Comparison of ENCODE assay signal across 1 cellular context in the genomic region with DNA sequence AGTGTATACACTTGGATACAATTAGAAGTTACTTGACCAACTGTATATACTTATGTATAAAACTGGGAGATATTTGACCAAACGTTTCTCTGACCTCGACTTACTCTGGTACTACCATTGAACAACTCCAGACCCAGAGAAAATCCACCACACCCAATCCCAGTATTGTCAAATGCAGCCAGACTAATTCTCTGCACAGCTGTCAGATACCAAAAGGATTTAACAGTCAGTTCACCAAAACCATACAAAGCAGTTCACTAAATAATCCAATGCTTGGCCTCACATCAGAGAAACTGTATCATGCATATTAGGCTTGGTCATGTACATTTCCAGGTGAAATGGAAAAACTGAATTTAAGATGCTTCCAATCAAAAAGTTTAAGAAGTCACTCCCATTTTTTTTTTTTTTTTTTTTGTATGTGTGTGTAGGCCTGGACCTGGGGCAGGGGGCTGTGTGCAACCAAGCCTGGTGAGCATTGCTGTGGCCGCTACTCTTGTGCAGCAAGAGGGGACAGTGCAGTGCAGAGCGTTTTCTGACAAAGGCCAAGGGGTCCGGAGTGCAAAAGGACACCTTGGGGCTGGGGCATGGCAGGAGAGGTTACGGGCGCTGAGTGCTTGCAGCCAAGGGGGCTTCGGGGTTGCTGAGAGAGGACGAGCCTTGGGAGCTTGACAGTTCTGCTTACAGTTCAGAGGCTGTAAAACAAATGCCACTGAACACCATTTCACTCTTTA.
TF ChIP-seq lines count a peak whose summit lies in the region.

No MANE protein-coding gene starts in this region.

TF ChIP-seq in GM12878, 131 proteins besides CTCF, POLR2A, EP300 and RAD21:
- TF ChIP-seq POLR2AphosphoS2 (IDR thresholded peaks at IDR 0.05; ENCODE audit: low read depth, low read length) = no peak
- TF ChIP-seq CEBPB (IDR thresholded peaks at IDR 0.05; ENCODE audit: borderline replicate concordance in 1 of 2, low read depth in 2 of 2, low read length in 2 of 2) = no peak
- TF ChIP-seq, protein P1, sequence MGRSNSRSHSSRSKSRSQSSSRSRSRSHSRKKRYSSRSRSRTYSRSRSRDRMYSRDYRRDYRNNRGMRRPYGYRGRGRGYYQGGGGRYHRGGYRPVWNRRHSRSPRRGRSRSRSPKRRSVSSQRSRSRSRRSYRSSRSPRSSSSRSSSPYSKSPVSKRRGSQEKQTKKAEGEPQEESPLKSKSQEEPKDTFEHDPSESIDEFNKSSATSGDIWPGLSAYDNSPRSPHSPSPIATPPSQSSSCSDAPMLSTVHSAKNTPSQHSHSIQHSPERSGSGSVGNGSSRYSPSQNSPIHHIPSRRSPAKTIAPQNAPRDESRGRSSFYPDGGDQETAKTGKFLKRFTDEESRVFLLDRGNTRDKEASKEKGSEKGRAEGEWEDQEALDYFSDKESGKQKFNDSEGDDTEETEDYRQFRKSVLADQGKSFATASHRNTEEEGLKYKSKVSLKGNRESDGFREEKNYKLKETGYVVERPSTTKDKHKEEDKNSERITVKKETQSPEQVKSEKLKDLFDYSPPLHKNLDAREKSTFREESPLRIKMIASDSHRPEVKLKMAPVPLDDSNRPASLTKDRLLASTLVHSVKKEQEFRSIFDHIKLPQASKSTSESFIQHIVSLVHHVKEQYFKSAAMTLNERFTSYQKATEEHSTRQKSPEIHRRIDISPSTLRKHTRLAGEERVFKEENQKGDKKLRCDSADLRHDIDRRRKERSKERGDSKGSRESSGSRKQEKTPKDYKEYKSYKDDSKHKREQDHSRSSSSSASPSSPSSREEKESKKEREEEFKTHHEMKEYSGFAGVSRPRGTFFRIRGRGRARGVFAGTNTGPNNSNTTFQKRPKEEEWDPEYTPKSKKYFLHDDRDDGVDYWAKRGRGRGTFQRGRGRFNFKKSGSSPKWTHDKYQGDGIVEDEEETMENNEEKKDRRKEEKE (IDR thresholded peaks at IDR 0.05) = no peak
- no peak for TF ChIP-seq NR2C1 (IDR thresholded peaks at IDR 0.05)
- TF ChIP-seq EGR1 (IDR thresholded peaks at IDR 0.05; ENCODE audit: borderline replicate concordance in 1 of 2, low read depth in 2 of 2, low read length in 2 of 2) = no peak
- no peak for TF ChIP-seq ZNF384 (IDR thresholded peaks at IDR 0.05; ENCODE audit: borderline replicate concordance, low read depth, low read length)
- TF ChIP-seq, protein P2, sequence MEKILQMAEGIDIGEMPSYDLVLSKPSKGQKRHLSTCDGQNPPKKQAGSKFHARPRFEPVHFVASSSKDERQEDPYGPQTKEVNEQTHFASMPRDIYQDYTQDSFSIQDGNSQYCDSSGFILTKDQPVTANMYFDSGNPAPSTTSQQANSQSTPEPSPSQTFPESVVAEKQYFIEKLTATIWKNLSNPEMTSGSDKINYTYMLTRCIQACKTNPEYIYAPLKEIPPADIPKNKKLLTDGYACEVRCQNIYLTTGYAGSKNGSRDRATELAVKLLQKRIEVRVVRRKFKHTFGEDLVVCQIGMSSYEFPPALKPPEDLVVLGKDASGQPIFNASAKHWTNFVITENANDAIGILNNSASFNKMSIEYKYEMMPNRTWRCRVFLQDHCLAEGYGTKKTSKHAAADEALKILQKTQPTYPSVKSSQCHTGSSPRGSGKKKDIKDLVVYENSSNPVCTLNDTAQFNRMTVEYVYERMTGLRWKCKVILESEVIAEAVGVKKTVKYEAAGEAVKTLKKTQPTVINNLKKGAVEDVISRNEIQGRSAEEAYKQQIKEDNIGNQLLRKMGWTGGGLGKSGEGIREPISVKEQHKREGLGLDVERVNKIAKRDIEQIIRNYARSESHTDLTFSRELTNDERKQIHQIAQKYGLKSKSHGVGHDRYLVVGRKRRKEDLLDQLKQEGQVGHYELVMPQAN (conservative IDR thresholded peaks at IDR 0.05) = no peak
- TF ChIP-seq STAT1 (conservative IDR thresholded peaks at IDR 0.05) = no peak
TF ChIP-seq in GM12878: peak in this region for 0.
